Comparison of ENCODE assay signal across 20 cellular contexts in the genomic region with DNA sequence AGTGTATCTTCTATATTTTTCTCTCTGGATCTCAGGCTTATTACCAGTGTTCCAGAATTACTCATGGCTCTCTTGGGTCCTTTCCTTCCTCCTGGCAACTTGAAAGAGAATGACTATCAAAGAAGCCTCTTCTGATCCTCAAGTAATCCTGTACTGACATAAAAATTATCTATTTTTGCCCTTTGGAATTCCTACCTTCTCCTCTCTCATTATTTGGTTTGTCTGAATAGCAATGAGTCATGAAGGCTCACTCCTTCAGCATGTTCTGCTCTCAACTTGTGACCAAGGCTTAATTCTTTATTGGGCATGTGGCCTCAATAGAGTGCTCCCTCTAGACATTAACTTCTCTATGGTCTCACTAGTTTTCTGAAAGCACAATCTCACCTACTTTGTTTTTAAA.
A peak's percentile ranks its signal among the peaks of the same experiment; 100 is the strongest.
DNase-seq lines count a peak whose midpoint lies in the region; ATAC-seq and TF ChIP-seq lines count a peak whose summit lies in the region.
"Had no signal": no experiment of that assay in that cellular context is flagged by ENCODE, and none has a peak within 500 bp of the region (broad histone marks: within the 10 kb centered on the region; RNA-seq: fewer than 3 reads in every experiment).

No MANE protein-coding gene starts in this region.

- DNase-seq in GM04503 (ENCODE audit: low read depth) (peak; percentile 32), SJCRH30 (peak in 1 of 2 experiments; percentile 42), fibroblast of the aortic adventitia (ENCODE audit: low read depth) (peak; percentile 24), retinal pigment epithelial cell (ENCODE audit: low read depth) (peak; percentile 3), HEK293T (ENCODE audit: extremely low spot score) (no peak), DMS 273 (lab: John Stamatoyannopoulos, UW; ENCODE audit: unreplicated experiment) (no peak), NCI-H1436 treated with DMSO at 0.1 percent for 48 hours (lab: John Stamatoyannopoulos, UW) (no peak)
- DNase-seq: activated CD4-positive, alpha-beta T cell treated with anti-CD3 and anti-CD28 coated beads, Interleukin-2, amount 50 U/mL, for 4 hours; activated naive CD4-positive, alpha-beta T cell treated with Interleukin-2 at 50 U/mL for 16 hours; BE2C; GF-D8; lower lobe of right lung; MM.1S; naive thymus-derived CD8-positive, alpha-beta T cell; NCI-H187; NK-92 treated with Interleukin-12 subunit alpha and Interleukin-12 subunit beta, amount 100 ng/mL, for 24 hours; stimulated activated CD4-positive, alpha-beta T cell treated with anti-CD3 and anti-CD28 coated beads, Interleukin-12 subunit alpha, Interleukin-12 subunit beta, amount 100 ng/mL, for 4 hours; T-cell had no signal

- CTCF ChIA-PET in HEK293T (lab: Yijun Ruan, JAX), result no interaction called here

- POLR2A ChIA-PET in HEK293T (lab: Yijun Ruan, JAX), result no interaction called here

- H3K4me3 ChIP-seq in SJCRH30 (no peak overlapping the region), fibroblast of the aortic adventitia (ENCODE audit: low read depth, low read length) (no peak overlapping the region), retinal pigment epithelial cell (ENCODE audit: low read length) (no peak overlapping the region)
- H3K4me3 ChIP-seq: lower lobe of right lung, prostate gland had no signal

- H3K36me3 ChIP-seq in SJCRH30, result no peaks in the 10 kb centered on the region
- H3K36me3 ChIP-seq: BE2C, lower lobe of right lung, prostate gland had no signal

- H3K4me1 ChIP-seq in SJCRH30, result peaks cover 47% of the 10 kb centered on the region
- H3K4me1 ChIP-seq: BE2C, lower lobe of right lung, prostate gland had no signal

- ATAC-seq in GM19328 (IDR thresholded peaks at IDR 0.05; ENCODE audit: unreplicated experiment), result no peak
- ATAC-seq: lower lobe of right lung; naive thymus-derived CD8-positive, alpha-beta T cell; T-cell had no signal

- peak overlapping the region; percentile 84 for H3K27ac ChIP-seq in SJCRH30
- H3K27ac ChIP-seq: lower lobe of right lung, prostate gland had no signal

- no peaks in the 10 kb centered on the region for H3K9me3 ChIP-seq in SJCRH30 (replicated peaks)
- H3K9me3 ChIP-seq: BE2C, lower lobe of right lung, prostate gland had no signal

- no peaks in the 10 kb centered on the region for H3K27me3 ChIP-seq in SJCRH30
- H3K27me3 ChIP-seq: BE2C had no signal

- TF ChIP-seq CTCF in fibroblast of the aortic adventitia (IDR thresholded peaks at IDR 0.05; ENCODE audit: insufficient read depth, low read length) (no peak), retinal pigment epithelial cell (conservative IDR thresholded peaks at IDR 0.05; ENCODE audit: low read depth, low read length) (no peak)

TF ChIP-seq in HEK293T, 16 proteins besides CTCF, POLR2A, EP300 and RAD21:
- no peak for TF ChIP-seq BHLHE40 (IDR thresholded peaks at IDR 0.05; ENCODE audit: borderline replicate concordance)
- TF ChIP-seq NFRKB (IDR thresholded peaks at IDR 0.05), result no peak
- no peak for TF ChIP-seq FOXA1 (IDR thresholded peaks at IDR 0.05)
- TF ChIP-seq, protein P1, sequence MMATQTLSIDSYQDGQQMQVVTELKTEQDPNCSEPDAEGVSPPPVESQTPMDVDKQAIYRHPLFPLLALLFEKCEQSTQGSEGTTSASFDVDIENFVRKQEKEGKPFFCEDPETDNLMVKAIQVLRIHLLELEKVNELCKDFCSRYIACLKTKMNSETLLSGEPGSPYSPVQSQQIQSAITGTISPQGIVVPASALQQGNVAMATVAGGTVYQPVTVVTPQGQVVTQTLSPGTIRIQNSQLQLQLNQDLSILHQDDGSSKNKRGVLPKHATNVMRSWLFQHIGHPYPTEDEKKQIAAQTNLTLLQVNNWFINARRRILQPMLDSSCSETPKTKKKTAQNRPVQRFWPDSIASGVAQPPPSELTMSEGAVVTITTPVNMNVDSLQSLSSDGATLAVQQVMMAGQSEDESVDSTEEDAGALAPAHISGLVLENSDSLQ (IDR thresholded peaks at IDR 0.05), result no peak
- no peak for TF ChIP-seq SP1 (IDR thresholded peaks at IDR 0.05)
- TF ChIP-seq L3MBTL2 (conservative IDR thresholded peaks at IDR 0.05), result no peak

Comparison
In these comparisons a context has a peak if more than half of its experiments do, and no peak if none do; other contexts are left out.
1. DNase-seq: peak in GM04503 (single experiment), fibroblast of the aortic adventitia (single experiment) and retinal pigment epithelial cell (single experiment); none in HEK293T (single experiment), DMS 273 (single experiment) and NCI-H1436 treated with DMSO at 0.1 percent for 48 hours (single experiment).